Comparison of ENCODE assay signal across 31 cellular contexts in genomic region chr21:32018381-32018780, GRCh38.
DNase-seq lines count a peak whose midpoint lies in the region; ATAC-seq, FAIRE-seq and TF ChIP-seq lines count a peak whose summit lies in the region.
"Had no signal": no experiment of that assay in that cellular context is flagged by ENCODE, and none has a peak within 500 bp of the region (broad histone marks: within the 10 kb centered on the region; RNA-seq: fewer than 3 reads in every experiment).

No MANE protein-coding gene starts in this region.

- CTCF ChIA-PET in HepG2 (lab: Yijun Ruan, JAX; ENCODE audit: low intra/inter-chr PET ratio, low total read pairs), result no interaction called here

- no peaks in the 10 kb centered on the region for H3K79me2 ChIP-seq in HepG2 (ENCODE audit: insufficient read depth, low read length)

- 13% methylated on average over 3 of the region's 3 CpGs for WGBS in HepG2 (ENCODE audit: low lambda C conversion rate)
- WGBS in right lobe of liver (ENCODE audit: insufficient coverage, low coverage, low lambda C conversion rate, missing lambda C conversion rate), result 49% methylated on average over 3 of the region's 3 CpGs
- 43 to 59% methylated on average over 3 of the region's 3 CpGs for WGBS in testis, 2 donors
- WGBS in prostate gland, result 92% methylated on average over 3 of the region's 3 CpGs

- in situ Hi-C loops in HepG2 (cut with HindIII; ENCODE audit: extremely low pct_ligation_motif_present, low pct_unique_long_range_greater_than_20kb), result no loop called here

- H3K9me3 ChIP-seq in HepG2 (ENCODE audit: low read length), result no peaks in the 10 kb centered on the region
- no peaks in the 10 kb centered on the region for H3K9me3 ChIP-seq in right lobe of liver
- H3K9me3 ChIP-seq in testis, result no peaks in the 10 kb centered on the region
- no peaks in the 10 kb centered on the region for H3K9me3 ChIP-seq in prostate gland
- H3K9me3 ChIP-seq: A549; BE2C; BLaER1; BLaER1 treated with 17β-estradiol and CSF1 and Interleukin-3, amounts not matched to agents 10 nM and 100 nM; Caco-2 had no signal

- no peak for TF ChIP-seq RAD21 in HepG2 (CRISPR knock-in tag; IDR thresholded peaks at IDR 0.05)

- H3K4me1 ChIP-seq in HepG2 (ENCODE audit: insufficient read depth, low read length), result peaks cover 9% of the 10 kb centered on the region
- no peaks in the 10 kb centered on the region for H3K4me1 ChIP-seq in right lobe of liver
- peaks cover 9% of the 10 kb centered on the region for H3K4me1 ChIP-seq in testis
- peaks cover 17% of the 10 kb centered on the region for H3K4me1 ChIP-seq in prostate gland (replicated peaks)
- H3K4me1 ChIP-seq: A549, BE2C, Caco-2 had no signal

- FAIRE-seq in HepG2 (lab: Jason Lieb, UNC), result no peak
- FAIRE-seq: A204.1, A549, D721Med had no signal

- TF ChIP-seq POLR2A in HepG2 (IDR thresholded peaks at IDR 0.05; ENCODE audit: insufficient read depth in 1 of 2, low read depth in 2 of 2, low read length in 2 of 2), result no peak
- TF ChIP-seq POLR2A in right lobe of liver (IDR thresholded peaks at IDR 0.05), result no peak
- TF ChIP-seq POLR2A in testis (IDR thresholded peaks at IDR 0.05), result no peak
- TF ChIP-seq POLR2A in prostate gland (IDR thresholded peaks at IDR 0.05), result no peak

- no TSS peak for BruUV-seq in HepG2 (replicated peaks; lab: Mats Ljungman, UMichigan)

- peak; percentile 25 for DNase-seq in HepG2 (ENCODE audit: low spot score)
- no peak for DNase-seq in right lobe of liver
- DNase-seq in testis, result peak; percentile 49
- DNase-seq in prostate gland (ENCODE audit: low spot score), result no peak
- DNase-seq: 8988T; ACHN; AML-193; BE2C; C1 segment of cervical spinal cord; Caco-2; Calu3; CD4-positive, alpha-beta memory T cell; CD4-positive, alpha-beta T cell; CD4-positive, CD25-positive, alpha-beta regulatory T cell; CD8-positive, alpha-beta memory T cell; CD8-positive, alpha-beta T cell; COR-L47; DMS 273 treated with DMSO at 0.1 percent for 48 hours; DMS153; DMS53; DMS79; DMS79 treated with DMSO at 0.1 percent for 48 hours; DND-41; EL had no signal

- H3K36me3 ChIP-seq in HepG2 (replicated peaks in 1 of 2; ENCODE audit: control insufficient read depth in 1 of 2, insufficient read depth in 2 of 2, low read length in 2 of 2), result no peaks in the 10 kb centered on the region
- no peaks in the 10 kb centered on the region for H3K36me3 ChIP-seq in right lobe of liver
- H3K36me3 ChIP-seq in testis (ENCODE audit: low read depth, missing control alignments), result no peaks in the 10 kb centered on the region
- no peaks in the 10 kb centered on the region for H3K36me3 ChIP-seq in prostate gland
- H3K36me3 ChIP-seq: BE2C; BLaER1; BLaER1 treated with 17β-estradiol and CSF1 and Interleukin-3, amounts not matched to agents 10 nM and 100 nM had no signal

- H3K9ac ChIP-seq in HepG2 (ENCODE audit: insufficient read depth, low read depth, low read length), result no peak overlapping the region
- H3K9ac ChIP-seq: BLaER1; BLaER1 treated with 17β-estradiol and CSF1 and Interleukin-3, amounts not matched to agents 10 nM and 100 nM had no signal

- H2AFZ ChIP-seq in HepG2 (ENCODE audit: low read length), result no peak overlapping the region

- TF ChIP-seq EP300 in HepG2 (IDR thresholded peaks at IDR 0.05; ENCODE audit: low read depth in 2 of 2, low read length in 2 of 2) (no peak), HepG2 (CRISPR knock-in tag; IDR thresholded peaks at IDR 0.05; ENCODE audit: borderline replicate concordance) (no peak)

- no peak overlapping the region for H3K4me2 ChIP-seq in HepG2 (ENCODE audit: low read depth, low read length)
- H3K4me2 ChIP-seq: A549; BLaER1; BLaER1 treated with 17β-estradiol and CSF1 and Interleukin-3, amounts not matched to agents 10 nM and 100 nM had no signal

- TF ChIP-seq CTCF in HepG2 (CRISPR knock-in tag; IDR thresholded peaks at IDR 0.05) (no peak), right lobe of liver (IDR thresholded peaks at IDR 0.05) (no peak), testis (IDR thresholded peaks at IDR 0.05) (no peak), prostate gland (IDR thresholded peaks at IDR 0.05) (no peak)

- no peaks in the 10 kb centered on the region for H4K20me1 ChIP-seq in HepG2 (ENCODE audit: insufficient read depth, low read length)
- H4K20me1 ChIP-seq: BLaER1; BLaER1 treated with 17β-estradiol and CSF1 and Interleukin-3, amounts not matched to agents 10 nM and 100 nM had no signal

- H3K4me3 ChIP-seq in HepG2 (replicated peaks in 1 of 3; ENCODE audit: insufficient read depth in 1 of 3, low read depth in 2 of 3, low read length in 3 of 3) (no peak overlapping the region), right lobe of liver (no peak overlapping the region), testis (no peak overlapping the region), prostate gland (no peak overlapping the region)
- H3K4me3 ChIP-seq: A549; BLaER1; BLaER1 treated with 17β-estradiol and CSF1 and Interleukin-3, amounts not matched to agents 10 nM and 100 nM had no signal

- no peak overlapping the region for H3K27ac ChIP-seq in HepG2 (ENCODE audit: extremely low read length, insufficient read depth, low read length)
- H3K27ac ChIP-seq in right lobe of liver, result no peak overlapping the region
- H3K27ac ChIP-seq in testis, result no peak overlapping the region
- H3K27ac ChIP-seq in prostate gland, result no peak overlapping the region
- H3K27ac ChIP-seq: 22Rv1; A549; BLaER1; BLaER1 treated with 17β-estradiol and CSF1 and Interleukin-3, amounts not matched to agents 10 nM and 100 nM; C4-2B had no signal

- H3K27me3 ChIP-seq in HepG2 (ENCODE audit: control insufficient read depth in 1 of 2, insufficient read depth in 2 of 2, low read length in 2 of 2) (peaks cover 0 to 18% of the 10 kb centered on the region in 2 experiments; a peak in 3 of 5 replicates), right lobe of liver (no peaks in the 10 kb centered on the region), testis (no peaks in the 10 kb centered on the region), prostate gland (replicated peaks; ENCODE audit: insufficient read depth) (no peaks in the 10 kb centered on the region)
- H3K27me3 ChIP-seq: BE2C; BLaER1; BLaER1 treated with 17β-estradiol and CSF1 and Interleukin-3, amounts not matched to agents 10 nM and 100 nM had no signal

- ATAC-seq in HepG2 (peak; percentile 73), right lobe of liver (no peak)
- ATAC-seq: A549; CD8-positive, alpha-beta T cell had no signal

- POLR2A ChIA-PET in HepG2 (lab: Yijun Ruan, JAX), result no interaction called here

- intact Hi-C loops in HepG2 (cut with micrococcal nuclease; ENCODE audit: unreplicated experiment) (no loop called here), right lobe of liver (cut with DNase I) (no loop called here), testis (cut with DNase I; ENCODE audit: low total_unique reads) (no loop called here), prostate gland (cut with DNase I) (no loop called here)

TF ChIP-seq in HepG2, 621 proteins besides CTCF, POLR2A, EP300 and RAD21 (continues in another document):
- 0 out of 2 replicates have a peak, but pooled peaks have one; percentile 17 for TF ChIP-seq ARID5B (CRISPR knock-in tag; IDR thresholded peaks at IDR 0.05)
- no peak for TF ChIP-seq KLF9 (CRISPR knock-in tag; IDR thresholded peaks at IDR 0.05; ENCODE audit: low read depth)
- no peak for TF ChIP-seq NPAS2 (CRISPR knock-in tag; IDR thresholded peaks at IDR 0.05; ENCODE audit: borderline replicate concordance)
- no peak for TF ChIP-seq ZSCAN25 (CRISPR knock-in tag; IDR thresholded peaks at IDR 0.05)
- TF ChIP-seq MEF2D (CRISPR knock-in tag; IDR thresholded peaks at IDR 0.05), result no peak
- TF ChIP-seq ZNF678 (CRISPR knock-in tag; IDR thresholded peaks at IDR 0.05), result no peak
- TF ChIP-seq ELF4 (CRISPR knock-in tag; IDR thresholded peaks at IDR 0.05; ENCODE audit: borderline replicate concordance), result no peak
- TF ChIP-seq SMAD3 (CRISPR knock-in tag; IDR thresholded peaks at IDR 0.05), result no peak
- no peak for TF ChIP-seq TEAD2 (CRISPR knock-in tag; IDR thresholded peaks at IDR 0.05)

Comparison
In these comparisons a context has a peak if more than half of its experiments do, and no peak if none do; other contexts are left out.
1. DNase-seq: peak in HepG2 (single experiment) and testis (single experiment); none in right lobe of liver (0 of 3) and prostate gland (single experiment).